Comparison of ENCODE assay signal across 1 cellular context in the genomic region with DNA sequence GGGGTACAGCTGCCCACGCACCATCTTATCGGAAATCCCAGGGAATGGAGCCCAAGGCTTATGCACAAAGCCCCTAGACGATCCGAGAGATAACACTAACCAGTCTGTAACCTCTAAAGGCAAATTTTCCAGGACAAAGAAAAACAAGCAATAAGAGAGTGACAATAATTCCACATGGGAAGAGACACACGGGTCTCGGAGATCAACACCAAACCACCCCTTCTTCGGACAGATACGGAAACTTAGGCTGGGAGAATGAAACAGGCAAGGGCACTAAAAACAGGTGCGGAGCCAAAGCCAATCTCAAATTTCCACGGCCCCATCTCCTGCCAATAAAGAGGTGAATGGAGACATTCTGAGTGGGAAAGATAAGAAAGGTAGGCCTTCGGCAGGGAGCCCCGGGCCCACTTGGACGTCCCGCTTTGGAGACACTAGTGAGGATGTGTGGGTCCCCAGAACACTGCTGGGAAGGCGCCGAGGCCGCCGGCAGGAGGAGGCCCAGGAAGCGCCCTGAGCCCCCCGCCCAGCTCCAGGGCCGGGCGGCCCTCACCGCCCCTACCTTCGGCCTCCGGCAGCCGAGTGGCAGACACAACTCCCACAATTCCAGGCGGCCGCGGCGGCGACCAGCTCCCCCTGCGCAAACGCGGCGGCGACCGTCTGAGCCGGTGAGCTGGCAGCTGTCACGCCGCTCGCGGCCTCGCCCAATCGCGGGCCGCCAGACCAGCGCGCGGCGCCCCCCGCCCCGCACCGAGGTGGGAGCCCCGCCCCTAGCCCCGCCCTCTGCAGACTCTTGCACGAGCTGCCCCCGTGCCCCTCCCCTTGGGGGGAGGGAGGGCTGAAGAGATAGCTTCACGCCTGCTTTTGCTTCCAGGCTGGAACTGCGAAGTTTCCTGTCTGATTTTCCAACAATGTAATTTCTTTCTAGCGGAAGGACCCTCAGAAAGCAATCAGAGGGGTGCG.
TF ChIP-seq lines count a peak whose summit lies in the region.

Gene SIL1 (minus strand): TSS at position 659 of the 960 bp plus-strand sequence. CDS start 70,525 bp downstream, outside the sequence.

TF ChIP-seq in HepG2, 621 proteins besides CTCF, POLR2A, EP300 and RAD21 (continued from another document and continues in another):
- TF ChIP-seq, protein P1, sequence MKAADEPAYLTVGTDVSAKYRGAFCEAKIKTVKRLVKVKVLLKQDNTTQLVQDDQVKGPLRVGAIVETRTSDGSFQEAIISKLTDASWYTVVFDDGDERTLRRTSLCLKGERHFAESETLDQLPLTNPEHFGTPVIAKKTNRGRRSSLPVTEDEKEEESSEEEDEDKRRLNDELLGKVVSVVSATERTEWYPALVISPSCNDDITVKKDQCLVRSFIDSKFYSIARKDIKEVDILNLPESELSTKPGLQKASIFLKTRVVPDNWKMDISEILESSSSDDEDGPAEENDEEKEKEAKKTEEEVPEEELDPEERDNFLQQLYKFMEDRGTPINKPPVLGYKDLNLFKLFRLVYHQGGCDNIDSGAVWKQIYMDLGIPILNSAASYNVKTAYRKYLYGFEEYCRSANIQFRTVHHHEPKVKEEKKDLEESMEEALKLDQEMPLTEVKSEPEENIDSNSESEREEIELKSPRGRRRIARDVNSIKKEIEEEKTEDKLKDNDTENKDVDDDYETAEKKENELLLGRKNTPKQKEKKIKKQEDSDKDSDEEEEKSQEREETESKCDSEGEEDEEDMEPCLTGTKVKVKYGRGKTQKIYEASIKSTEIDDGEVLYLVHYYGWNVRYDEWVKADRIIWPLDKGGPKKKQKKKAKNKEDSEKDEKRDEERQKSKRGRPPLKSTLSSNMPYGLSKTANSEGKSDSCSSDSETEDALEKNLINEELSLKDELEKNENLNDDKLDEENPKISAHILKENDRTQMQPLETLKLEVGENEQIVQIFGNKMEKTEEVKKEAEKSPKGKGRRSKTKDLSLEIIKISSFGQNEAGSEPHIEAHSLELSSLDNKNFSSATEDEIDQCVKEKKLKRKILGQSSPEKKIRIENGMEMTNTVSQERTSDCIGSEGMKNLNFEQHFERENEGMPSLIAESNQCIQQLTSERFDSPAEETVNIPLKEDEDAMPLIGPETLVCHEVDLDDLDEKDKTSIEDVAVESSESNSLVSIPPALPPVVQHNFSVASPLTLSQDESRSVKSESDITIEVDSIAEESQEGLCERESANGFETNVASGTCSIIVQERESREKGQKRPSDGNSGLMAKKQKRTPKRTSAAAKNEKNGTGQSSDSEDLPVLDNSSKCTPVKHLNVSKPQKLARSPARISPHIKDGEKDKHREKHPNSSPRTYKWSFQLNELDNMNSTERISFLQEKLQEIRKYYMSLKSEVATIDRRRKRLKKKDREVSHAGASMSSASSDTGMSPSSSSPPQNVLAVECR (CRISPR knock-in tag; IDR thresholded peaks at IDR 0.05; ENCODE audit: borderline replicate concordance), result peak; percentile 84
- TF ChIP-seq ZNF362 (CRISPR knock-in tag; IDR thresholded peaks at IDR 0.05; ENCODE audit: borderline replicate concordance) (no peak), MNT (IDR thresholded peaks at IDR 0.05) (no peak), ZBTB7A (CRISPR knock-in tag; IDR thresholded peaks at IDR 0.05) (no peak), HHEX (CRISPR knock-in tag; IDR thresholded peaks at IDR 0.05) (no peak), YEATS4 (CRISPR knock-in tag; IDR thresholded peaks at IDR 0.05; ENCODE audit: borderline replicate concordance) (peak; percentile 95), KMT2B (CRISPR knock-in tag; IDR thresholded peaks at IDR 0.05) (peak; percentile 66), ZNF451 (CRISPR knock-in tag; IDR thresholded peaks at IDR 0.05) (peak; percentile 45; the same call in 1 of the 2 replicates), HMGXB4 (CRISPR knock-in tag; IDR thresholded peaks at IDR 0.05; ENCODE audit: borderline replicate concordance in 1 of 2, low read depth in 1 of 2) (peak in 1 of 2 experiments; percentile 62; a peak in 2 of 4 replicates), ZNF343 (CRISPR knock-in tag; IDR thresholded peaks at IDR 0.05) (no peak), MIER3 (CRISPR knock-in tag; IDR thresholded peaks at IDR 0.05; ENCODE audit: borderline replicate concordance) (peak; percentile 25; the same call in 1 of the 2 replicates), AGO1 (IDR thresholded peaks at IDR 0.05; ENCODE audit: low read depth, low read length, poor library complexity, severe bottlenecking) (no peak), ZNF382 (CRISPR knock-in tag; IDR thresholded peaks at IDR 0.05; ENCODE audit: borderline replicate concordance) (no peak), CEBPG (CRISPR knock-in tag; IDR thresholded peaks at IDR 0.05) (no peak), ZC3H13 (CRISPR knock-in tag; IDR thresholded peaks at IDR 0.05) (no peak), SP140L (CRISPR knock-in tag; IDR thresholded peaks at IDR 0.05; ENCODE audit: borderline replicate concordance) (no peak), ZSCAN22 (CRISPR knock-in tag; IDR thresholded peaks at IDR 0.05) (no peak), SNRNP70 (IDR thresholded peaks at IDR 0.05; ENCODE audit: low read depth, low read length) (no peak), ZNF839 (CRISPR knock-in tag; IDR thresholded peaks at IDR 0.05; ENCODE audit: borderline replicate concordance) (no peak), ZBTB39 (CRISPR knock-in tag; IDR thresholded peaks at IDR 0.05) (no peak), FOXK1 (CRISPR knock-in tag; IDR thresholded peaks at IDR 0.05; ENCODE audit: borderline replicate concordance, low read depth) (no peak), ZNF557 (CRISPR knock-in tag; IDR thresholded peaks at IDR 0.05) (no peak), HNF1A (IDR thresholded peaks at IDR 0.05; ENCODE audit: low read depth) (no peak), HNF1A (CRISPR knock-in tag; IDR thresholded peaks at IDR 0.05; ENCODE audit: borderline replicate concordance) (no peak), FOXO1 (CRISPR knock-in tag; IDR thresholded peaks at IDR 0.05) (peak; percentile 34; the same call in 1 of the 2 replicates), ATAD3A (CRISPR knock-in tag; IDR thresholded peaks at IDR 0.05) (no peak), ZNF781 (CRISPR knock-in tag; IDR thresholded peaks at IDR 0.05; ENCODE audit: borderline replicate concordance, not compliant biosample characterization) (no peak), BCL6 (CRISPR knock-in tag; IDR thresholded peaks at IDR 0.05) (no peak)
- TF ChIP-seq, protein P2, sequence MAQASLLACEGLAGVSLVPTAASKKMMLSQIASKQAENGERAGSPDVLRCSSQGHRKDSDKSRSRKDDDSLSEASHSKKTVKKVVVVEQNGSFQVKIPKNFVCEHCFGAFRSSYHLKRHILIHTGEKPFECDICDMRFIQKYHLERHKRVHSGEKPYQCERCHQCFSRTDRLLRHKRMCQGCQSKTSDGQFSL (CRISPR knock-in tag; IDR thresholded peaks at IDR 0.05), result no peak; the same call in none of the 2 replicates
- TF ChIP-seq, protein P3, sequence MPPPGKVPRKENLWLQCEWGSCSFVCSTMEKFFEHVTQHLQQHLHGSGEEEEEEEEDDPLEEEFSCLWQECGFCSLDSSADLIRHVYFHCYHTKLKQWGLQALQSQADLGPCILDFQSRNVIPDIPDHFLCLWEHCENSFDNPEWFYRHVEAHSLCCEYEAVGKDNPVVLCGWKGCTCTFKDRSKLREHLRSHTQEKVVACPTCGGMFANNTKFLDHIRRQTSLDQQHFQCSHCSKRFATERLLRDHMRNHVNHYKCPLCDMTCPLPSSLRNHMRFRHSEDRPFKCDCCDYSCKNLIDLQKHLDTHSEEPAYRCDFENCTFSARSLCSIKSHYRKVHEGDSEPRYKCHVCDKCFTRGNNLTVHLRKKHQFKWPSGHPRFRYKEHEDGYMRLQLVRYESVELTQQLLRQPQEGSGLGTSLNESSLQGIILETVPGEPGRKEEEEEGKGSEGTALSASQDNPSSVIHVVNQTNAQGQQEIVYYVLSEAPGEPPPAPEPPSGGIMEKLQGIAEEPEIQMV (CRISPR knock-in tag; IDR thresholded peaks at IDR 0.05; ENCODE audit: low read depth), result no peak
- TF ChIP-seq, protein P4, sequence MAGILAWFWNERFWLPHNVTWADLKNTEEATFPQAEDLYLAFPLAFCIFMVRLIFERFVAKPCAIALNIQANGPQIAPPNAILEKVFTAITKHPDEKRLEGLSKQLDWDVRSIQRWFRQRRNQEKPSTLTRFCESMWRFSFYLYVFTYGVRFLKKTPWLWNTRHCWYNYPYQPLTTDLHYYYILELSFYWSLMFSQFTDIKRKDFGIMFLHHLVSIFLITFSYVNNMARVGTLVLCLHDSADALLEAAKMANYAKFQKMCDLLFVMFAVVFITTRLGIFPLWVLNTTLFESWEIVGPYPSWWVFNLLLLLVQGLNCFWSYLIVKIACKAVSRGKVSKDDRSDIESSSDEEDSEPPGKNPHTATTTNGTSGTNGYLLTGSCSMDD (CRISPR knock-in tag; IDR thresholded peaks at IDR 0.05), result no peak
